1 cellular context compared by ENCODE assay signal in the genomic region with DNA sequence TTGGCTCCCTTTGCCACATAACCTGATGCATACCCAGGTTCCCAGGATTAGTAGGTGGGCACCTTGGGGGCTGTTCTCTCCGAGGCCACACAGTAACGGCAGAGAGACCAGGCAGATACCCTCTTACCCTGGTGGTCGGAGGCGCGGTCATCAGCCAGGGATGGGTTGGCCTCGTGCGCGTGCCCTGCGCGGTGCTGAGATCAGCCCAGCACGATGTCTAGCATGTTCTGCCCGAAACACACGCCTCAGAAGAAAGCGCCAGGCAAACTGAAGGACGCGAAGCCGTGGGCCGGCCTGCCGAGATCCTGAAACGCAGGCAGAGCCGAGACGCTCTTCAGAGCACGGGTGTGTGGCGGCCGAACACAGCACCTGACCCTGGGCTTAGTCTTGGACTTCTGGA.
TF ChIP-seq lines count a peak whose summit lies in the region.

No MANE protein-coding gene starts in this region.

TF ChIP-seq in H1, 55 proteins besides CTCF, POLR2A, EP300 and RAD21 (continued from another document):
- TF ChIP-seq JUND (IDR thresholded peaks at IDR 0.05; ENCODE audit: low read length) (no peak), NANOG (IDR thresholded peaks at IDR 0.05; ENCODE audit: insufficient read depth, low read depth, low read length, poor library complexity, severe bottlenecking) (no peak), CTBP2 (IDR thresholded peaks at IDR 0.05; ENCODE audit: borderline replicate concordance, insufficient read depth, insufficient read length, low read length) (no peak), TAF1 (IDR thresholded peaks at IDR 0.05; ENCODE audit: low read depth, low read length) (no peak), CHD1 (IDR thresholded peaks at IDR 0.05; ENCODE audit: low read depth, low read length) (no peak), KDM5A (IDR thresholded peaks at IDR 0.05; ENCODE audit: low read length) (no peak)
TF ChIP-seq in H1: peak in this region for 0.
